In genomic region chr12:28506271-28506670, GRCh38 we compare ENCODE assay signal across 2 cellular contexts.
TF ChIP-seq lines count a peak whose summit lies in the region.

No MANE protein-coding gene starts in this region.

TF ChIP-seq in GM23338, 12 proteins besides CTCF, POLR2A, EP300 and RAD21 (continued from another document):
- TF ChIP-seq ZNF114 (CRISPR knock-in tag; IDR thresholded peaks at IDR 0.05) (no peak), ZNF462 (CRISPR knock-in tag; IDR thresholded peaks at IDR 0.05) (no peak), CREB1 (CRISPR knock-in tag; IDR thresholded peaks at IDR 0.05; ENCODE audit: low read depth) (no peak), EZH2phosphoT487 (IDR thresholded peaks at IDR 0.05; ENCODE audit: unreplicated experiment) (no peak), ETS1 (IDR thresholded peaks at IDR 0.05) (no peak), STAT1 (IDR thresholded peaks at IDR 0.05; ENCODE audit: unreplicated experiment) (no peak), REST (IDR thresholded peaks at IDR 0.05; ENCODE audit: unreplicated experiment) (no peak)

TF ChIP-seq in K562, 482 proteins besides CTCF, POLR2A, EP300 and RAD21 (continued from another document):
- TF ChIP-seq HNRNPL (IDR thresholded peaks at IDR 0.05; ENCODE audit: low read depth, low read length) (no peak), ELF1 (tag; IDR thresholded peaks at IDR 0.05) (no peak), RBM17 (IDR thresholded peaks at IDR 0.05; ENCODE audit: borderline replicate concordance, low read depth, low read length) (no peak), ZNF717 (CRISPR knock-in tag; IDR thresholded peaks at IDR 0.05) (no peak), HINFP (tag; conservative IDR thresholded peaks at IDR 0.05; ENCODE audit: low read depth) (no peak), PCBP1 (IDR thresholded peaks at IDR 0.05; ENCODE audit: low read depth, low read length, poor library complexity, severe bottlenecking) (no peak), PTRF (tag; IDR thresholded peaks at IDR 0.05) (no peak), MBD2 (IDR thresholded peaks at IDR 0.05; ENCODE audit: borderline replicate concordance, low read depth) (no peak), NKRF (IDR thresholded peaks at IDR 0.05; ENCODE audit: borderline replicate concordance) (no peak), RBM39 (optimal IDR thresholded peaks at IDR 0.05; ENCODE audit: low read depth, low read length) (no peak), KLF16 (IDR thresholded peaks at IDR 0.05) (no peak), MTA1 (IDR thresholded peaks at IDR 0.05; ENCODE audit: borderline replicate concordance) (no peak), CHD7 (IDR thresholded peaks at IDR 0.05; ENCODE audit: low read depth, low read length) (no peak), SOX6 (IDR thresholded peaks at IDR 0.05) (no peak), MEIS2 (IDR thresholded peaks at IDR 0.05; ENCODE audit: partially characterized antibody) (no peak)
